Comparison of ENCODE assay signal across 1 cellular context in the genomic region with DNA sequence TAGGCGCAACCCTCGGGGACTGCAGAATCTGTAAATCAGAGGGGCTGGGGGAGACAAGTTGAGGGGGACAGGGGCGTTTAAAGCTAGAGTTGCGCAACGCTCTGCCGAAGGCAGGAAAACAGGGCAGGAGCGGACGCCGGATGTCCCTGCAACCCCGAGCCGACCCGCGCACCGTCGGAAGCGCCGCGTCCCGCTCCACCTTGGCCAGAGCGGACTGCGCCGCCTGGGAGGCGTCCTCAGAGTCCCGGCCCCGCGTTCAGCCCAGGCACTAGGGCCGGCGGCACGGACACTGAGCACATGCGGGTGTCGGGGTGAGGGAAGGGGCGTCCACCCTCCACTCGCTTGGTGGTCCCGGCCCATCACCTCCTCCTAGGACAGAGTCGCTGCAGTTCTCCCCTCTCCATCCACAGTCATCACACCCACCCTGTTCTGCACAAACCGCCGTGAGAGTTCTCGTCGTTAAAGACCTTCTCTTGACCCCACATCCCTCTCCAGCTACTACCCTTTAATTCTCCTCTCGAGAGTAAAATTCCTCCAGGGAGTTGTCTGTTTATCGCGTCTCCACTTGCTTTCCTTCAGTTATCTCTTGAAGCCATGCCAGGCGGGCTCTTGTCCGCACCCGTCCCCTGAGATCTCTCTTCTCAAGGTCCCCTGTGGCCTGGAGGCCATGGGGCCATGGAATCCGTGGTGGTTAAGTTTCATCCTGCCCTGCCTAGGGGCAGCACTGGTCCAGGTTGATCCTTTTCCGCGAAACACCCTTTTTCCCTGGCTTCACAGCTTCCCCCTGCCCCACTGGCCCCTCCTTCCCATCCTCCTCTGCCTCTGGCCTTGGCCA.
TF ChIP-seq lines count a peak whose summit lies in the region.

No MANE protein-coding gene starts in this region.

TF ChIP-seq in HepG2, 621 proteins besides CTCF, POLR2A, EP300 and RAD21 (continued from another document):
- TF ChIP-seq NPAS2 (CRISPR knock-in tag; IDR thresholded peaks at IDR 0.05; ENCODE audit: borderline replicate concordance): no peak
- TF ChIP-seq CCAR2 (optimal IDR thresholded peaks at IDR 0.05; ENCODE audit: low read depth, low read length): no peak
- TF ChIP-seq, protein P1, sequence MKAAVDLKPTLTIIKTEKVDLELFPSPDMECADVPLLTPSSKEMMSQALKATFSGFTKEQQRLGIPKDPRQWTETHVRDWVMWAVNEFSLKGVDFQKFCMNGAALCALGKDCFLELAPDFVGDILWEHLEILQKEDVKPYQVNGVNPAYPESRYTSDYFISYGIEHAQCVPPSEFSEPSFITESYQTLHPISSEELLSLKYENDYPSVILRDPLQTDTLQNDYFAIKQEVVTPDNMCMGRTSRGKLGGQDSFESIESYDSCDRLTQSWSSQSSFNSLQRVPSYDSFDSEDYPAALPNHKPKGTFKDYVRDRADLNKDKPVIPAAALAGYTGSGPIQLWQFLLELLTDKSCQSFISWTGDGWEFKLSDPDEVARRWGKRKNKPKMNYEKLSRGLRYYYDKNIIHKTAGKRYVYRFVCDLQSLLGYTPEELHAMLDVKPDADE (CRISPR knock-in tag; IDR thresholded peaks at IDR 0.05): no peak
- TF ChIP-seq MED1 (CRISPR knock-in tag; IDR thresholded peaks at IDR 0.05): no peak
- TF ChIP-seq MED13 (CRISPR knock-in tag; IDR thresholded peaks at IDR 0.05): 0 out of 2 replicates have a peak, but pooled peaks have one; percentile 19
- peak; percentile 43; the same call in 1 of the 2 replicates for TF ChIP-seq GABPB1 (CRISPR knock-in tag; IDR thresholded peaks at IDR 0.05)
- no peak for TF ChIP-seq SRF (IDR thresholded peaks at IDR 0.05; ENCODE audit: low read depth, low read length)
- TF ChIP-seq, protein P2, sequence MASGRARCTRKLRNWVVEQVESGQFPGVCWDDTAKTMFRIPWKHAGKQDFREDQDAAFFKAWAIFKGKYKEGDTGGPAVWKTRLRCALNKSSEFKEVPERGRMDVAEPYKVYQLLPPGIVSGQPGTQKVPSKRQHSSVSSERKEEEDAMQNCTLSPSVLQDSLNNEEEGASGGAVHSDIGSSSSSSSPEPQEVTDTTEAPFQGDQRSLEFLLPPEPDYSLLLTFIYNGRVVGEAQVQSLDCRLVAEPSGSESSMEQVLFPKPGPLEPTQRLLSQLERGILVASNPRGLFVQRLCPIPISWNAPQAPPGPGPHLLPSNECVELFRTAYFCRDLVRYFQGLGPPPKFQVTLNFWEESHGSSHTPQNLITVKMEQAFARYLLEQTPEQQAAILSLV (CRISPR knock-in tag; IDR thresholded peaks at IDR 0.05; ENCODE audit: borderline replicate concordance): 0 out of 2 replicates have a peak, but pooled peaks have one; percentile 4
- no peak for TF ChIP-seq IKZF4 (CRISPR knock-in tag; IDR thresholded peaks at IDR 0.05; ENCODE audit: borderline replicate concordance, low read depth, not compliant biosample characterization)
- TF ChIP-seq MATR3 (CRISPR knock-in tag; IDR thresholded peaks at IDR 0.05): no peak
- TF ChIP-seq, protein P3, sequence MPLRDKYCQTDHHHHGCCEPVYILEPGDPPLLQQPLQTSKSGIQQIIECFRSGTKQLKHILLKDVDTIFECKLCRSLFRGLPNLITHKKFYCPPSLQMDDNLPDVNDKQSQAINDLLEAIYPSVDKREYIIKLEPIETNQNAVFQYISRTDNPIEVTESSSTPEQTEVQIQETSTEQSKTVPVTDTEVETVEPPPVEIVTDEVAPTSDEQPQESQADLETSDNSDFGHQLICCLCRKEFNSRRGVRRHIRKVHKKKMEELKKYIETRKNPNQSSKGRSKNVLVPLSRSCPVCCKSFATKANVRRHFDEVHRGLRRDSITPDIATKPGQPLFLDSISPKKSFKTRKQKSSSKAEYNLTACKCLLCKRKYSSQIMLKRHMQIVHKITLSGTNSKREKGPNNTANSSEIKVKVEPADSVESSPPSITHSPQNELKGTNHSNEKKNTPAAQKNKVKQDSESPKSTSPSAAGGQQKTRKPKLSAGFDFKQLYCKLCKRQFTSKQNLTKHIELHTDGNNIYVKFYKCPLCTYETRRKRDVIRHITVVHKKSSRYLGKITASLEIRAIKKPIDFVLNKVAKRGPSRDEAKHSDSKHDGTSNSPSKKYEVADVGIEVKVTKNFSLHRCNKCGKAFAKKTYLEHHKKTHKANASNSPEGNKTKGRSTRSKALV (CRISPR knock-in tag; IDR thresholded peaks at IDR 0.05): no peak
